In genomic region chr17:74960739-74961342, GRCh38 we compare ENCODE assay signal across 8 cellular contexts. TPM values are rescaled to one million over a fixed set of nuclear protein-coding genes. Genes with fewer than 3 reads are reported as not detected.
DNase-seq lines count a peak whose midpoint lies in the region; ATAC-seq and TF ChIP-seq lines count a peak whose summit lies in the region.

No MANE protein-coding gene starts in this region.

- no peaks in the 10 kb centered on the region for H4K20me1 ChIP-seq in neural progenitor cell (ENCODE audit: low read depth)

- H3K36me3 ChIP-seq in neural progenitor cell = no peaks in the 10 kb centered on the region

- H3F3A ChIP-seq in neural progenitor cell (ENCODE audit: low read depth) = no peaks in the 10 kb centered on the region

- H3K9me3 ChIP-seq in T-helper 17 cell (ENCODE audit: control insufficient read depth, low read length, poor library complexity, severe bottlenecking) (no peaks in the 10 kb centered on the region), neural progenitor cell (ENCODE audit: low read depth) (no peaks in the 10 kb centered on the region)

- no peak overlapping the region for H3K9ac ChIP-seq in neural progenitor cell

- peaks cover 33% of the 10 kb centered on the region for H3K27me3 ChIP-seq in neural progenitor cell

- H3K4me3 ChIP-seq in neural progenitor cell = no peak overlapping the region

- H3K27me3 Mint-ChIP-seq in T-helper 17 cell (no peaks in the 10 kb centered on the region), chondrocyte (ENCODE audit: low read depth) (no peaks in the 10 kb centered on the region), neural progenitor cell (ENCODE audit: insufficient read depth, low read depth) (peaks cover 16% of the 10 kb centered on the region)

- peaks cover 9% of the 10 kb centered on the region for H3K4me1 Mint-ChIP-seq in T-helper 17 cell
- no peaks in the 10 kb centered on the region for H3K4me1 Mint-ChIP-seq in chondrocyte (ENCODE audit: low read depth)
- H3K4me1 Mint-ChIP-seq in neural progenitor cell = peaks cover 6% of the 10 kb centered on the region

- H3K4me2 ChIP-seq in neural progenitor cell = no peak overlapping the region

- ATAC-seq in T-helper 17 cell = peak; percentile 54
- ATAC-seq in GM18519 (IDR thresholded peaks at IDR 0.05; ENCODE audit: low FRiP score, unreplicated experiment) = no peak

- no peaks in the 10 kb centered on the region for H3K4me1 ChIP-seq in neural progenitor cell

- no peak overlapping the region for H2AFZ ChIP-seq in neural progenitor cell (replicated peaks)

- H3K9me3 Mint-ChIP-seq in chondrocyte (ENCODE audit: low read depth) (no peaks in the 10 kb centered on the region), neural progenitor cell (no peaks in the 10 kb centered on the region)

- H3K36me3 Mint-ChIP-seq in T-helper 17 cell (ENCODE audit: low read depth) (peaks cover 2% of the 10 kb centered on the region), chondrocyte (ENCODE audit: low read depth) (no peaks in the 10 kb centered on the region), neural progenitor cell (no peaks in the 10 kb centered on the region)

- TF ChIP-seq CTCF in chondrocyte (IDR thresholded peaks at IDR 0.05) = peak; percentile 72
- TF ChIP-seq CTCF in neural progenitor cell (IDR thresholded peaks at IDR 0.05) = peak; percentile 63

- H3K27ac Mint-ChIP-seq in T-helper 17 cell = no peak overlapping the region
- no peak overlapping the region for H3K27ac Mint-ChIP-seq in chondrocyte (ENCODE audit: unreplicated experiment)
- no peak overlapping the region for H3K27ac Mint-ChIP-seq in neural progenitor cell

- H3K4me3 Mint-ChIP-seq in T-helper 17 cell = no peak overlapping the region
- no peak overlapping the region for H3K4me3 Mint-ChIP-seq in chondrocyte (ENCODE audit: unreplicated experiment)
- H3K4me3 Mint-ChIP-seq in neural progenitor cell = no peak overlapping the region

- H3K79me2 ChIP-seq in neural progenitor cell (ENCODE audit: low read depth) = no peaks in the 10 kb centered on the region

- peak; percentile 56 for DNase-seq in CMK (ENCODE audit: low read depth)
- peak; percentile 83 for DNase-seq in HPDE6-E6E7 (ENCODE audit: extremely low spot score)
- DNase-seq in T-helper 17 cell = peak in 1 of 3 donors; percentile 20
- no peak for DNase-seq in chondrocyte (ENCODE audit: low spot score)
- peak; percentile 80 for DNase-seq in neural progenitor cell (ENCODE audit: low spot score)
- DNase-seq in midbrain (lab: John Stamatoyannopoulos, UW) = no peak
- no peak for DNase-seq in dermis blood vessel endothelial cell

- no peak overlapping the region for H3K27ac ChIP-seq in neural progenitor cell

RNA-seq across cellular contexts. Expression of gene HID1, which starts 11.7 kb away (rescaled TPM):
- total RNA-seq in T-helper 17 cell (10 to 100 TPM; 10.6 to 14.9 TPM), chondrocyte (4.7 to 7.7 TPM (median 5.2 TPM) in 3 replicates), neural progenitor cell (ENCODE audit: low replicate concordance) (3.5 and 5.0 TPM in 2 replicates), dermis blood vessel endothelial cell (53.8 and 65.1 TPM in 2 replicates)

RNA-seq across cellular contexts. Expression of gene OTOP3, which starts 25.1 kb away (rescaled TPM):
- total RNA-seq in T-helper 17 cell (not detected), chondrocyte (not detected in 3 replicates), neural progenitor cell (ENCODE audit: low replicate concordance) (not detected in 2 replicates), dermis blood vessel endothelial cell (not detected in 2 replicates)

RNA-seq across cellular contexts. Expression of gene CDR2L, which starts 26.6 kb away (rescaled TPM):
- total RNA-seq in T-helper 17 cell (under 1 TPM in 1 of 2 donors, not detected in 1; 0.86 TPM), chondrocyte (32.7 to 51.1 TPM (median 51.0 TPM) in 3 replicates), neural progenitor cell (ENCODE audit: low replicate concordance) (4.0 and 15.8 TPM in 2 replicates), dermis blood vessel endothelial cell (19.1 and 23.5 TPM in 2 replicates)

RNA-seq across cellular contexts. Expression of gene OTOP2, which starts 36.8 kb away (rescaled TPM):
- total RNA-seq in T-helper 17 cell (not detected), chondrocyte (not detected in 3 replicates), neural progenitor cell (ENCODE audit: low replicate concordance) (not detected in 2 replicates), dermis blood vessel endothelial cell (not detected in 2 replicates)

RNA-seq across cellular contexts. Expression of gene USH1G, which starts 37.8 kb away (rescaled TPM):
- total RNA-seq in T-helper 17 cell = not detected
- total RNA-seq in chondrocyte = not detected in 3 replicates
- 0.25 TPM in 1 of 2 replicates, not detected in the other for total RNA-seq in neural progenitor cell (ENCODE audit: low replicate concordance)
- total RNA-seq in dermis blood vessel endothelial cell = not detected in 2 replicates

Comparison
In these comparisons a context has a peak if more than half of its experiments do, and no peak if none do; other contexts are left out.
1. DNase-seq: peak in CMK (single experiment), HPDE6-E6E7 (single experiment) and neural progenitor cell (single experiment); none in chondrocyte (single experiment), midbrain (single experiment) and dermis blood vessel endothelial cell (single experiment).